Comparison of ENCODE assay signal across 19 cellular contexts in genomic region chr20:9574182-9574581, GRCh38. TPM values are rescaled to one million over a fixed set of nuclear protein-coding genes. Genes with fewer than 3 reads are reported as not detected.
DNase-seq lines count a peak whose midpoint lies in the region; TF ChIP-seq lines count a peak whose summit lies in the region.
"Had no signal": no experiment of that assay in that cellular context is flagged by ENCODE, and none has a peak within 500 bp of the region (broad histone marks: within the 10 kb centered on the region; RNA-seq: fewer than 3 reads in every experiment).

No MANE protein-coding gene starts in this region.

- peaks cover 60% of the 10 kb centered on the region for H3K4me1 ChIP-seq in HUES48 (ENCODE audit: control insufficient read depth, insufficient read depth, low read length)
- peaks cover 60% of the 10 kb centered on the region for H3K4me1 ChIP-seq in iPS-18a (ENCODE audit: control insufficient read depth, low read depth, low read length)
- peaks cover 80% of the 10 kb centered on the region for H3K4me1 ChIP-seq in neural progenitor cell
- H3K4me1 ChIP-seq: SJSA1 had no signal

- POLR2A ChIA-PET in activated CD4-positive, alpha-beta memory T cell treated with anti-CD3 and anti-CD28 coated beads, Interleukin-2, amount 10 ng/mL, durations not matched to agents 7 days and 5 days (lab: Charles Lee), result no interaction called here

- H3K9me3 ChIP-seq in HUES48 (ENCODE audit: control insufficient read depth, insufficient read depth, low read length), result no peaks in the 10 kb centered on the region
- H3K9me3 ChIP-seq in iPS-18a (ENCODE audit: control insufficient read depth, low read depth, low read length), result no peaks in the 10 kb centered on the region
- H3K9me3 ChIP-seq in neural progenitor cell (ENCODE audit: low read depth), result no peaks in the 10 kb centered on the region
- H3K9me3 ChIP-seq: MG63, SJSA1 had no signal

- CTCF ChIA-PET in activated CD4-positive, alpha-beta memory T cell treated with anti-CD3 and anti-CD28 coated beads, Interleukin-2, amount 10 ng/mL, durations not matched to agents 7 days and 5 days (lab: Charles Lee), result no interaction called here

- peaks cover 50% of the 10 kb centered on the region for H3K4me1 Mint-ChIP-seq in neural progenitor cell
- H3K4me1 Mint-ChIP-seq in activated CD4-positive, alpha-beta memory T cell treated with anti-CD3 and anti-CD28 coated beads, Interleukin-2, amount 10 ng/mL, durations not matched to agents 7 days and 5 days, result no peaks in the 10 kb centered on the region

- TF ChIP-seq CTCF in neural progenitor cell (IDR thresholded peaks at IDR 0.05) (no peak), GM10266 (IDR thresholded peaks at IDR 0.05; ENCODE audit: control insufficient read depth, insufficient read depth, low read depth, missing control alignments) (no peak)

- H3K27me3 ChIP-seq in HUES48 (ENCODE audit: control insufficient read depth, insufficient read depth, low read length) (peaks cover 62% of the 10 kb centered on the region), iPS-18a (ENCODE audit: control insufficient read depth, insufficient read depth, low read length) (peaks cover 35% of the 10 kb centered on the region), neural progenitor cell (peaks cover 28% of the 10 kb centered on the region)

- H3K27ac ChIP-seq in HUES48 (ENCODE audit: low read depth, low read length), result peak overlapping the region; percentile 98
- H3K27ac ChIP-seq in caudate nucleus (ENCODE audit: low read depth, low read length), result peak overlapping the region; percentile 24
- no peak overlapping the region for H3K27ac ChIP-seq in iPS-18a (ENCODE audit: low read length)
- H3K27ac ChIP-seq in neural progenitor cell, result peak overlapping the region; percentile 92
- H3K27ac ChIP-seq: C4-2B, PC-9, SJSA1 had no signal

- no peaks in the 10 kb centered on the region for H3K79me2 ChIP-seq in neural progenitor cell (ENCODE audit: low read depth)

- peak overlapping the region; percentile 75 for H3K4me3 Mint-ChIP-seq in neural progenitor cell
- no peak overlapping the region for H3K4me3 Mint-ChIP-seq in activated CD4-positive, alpha-beta memory T cell treated with anti-CD3 and anti-CD28 coated beads, Interleukin-2, amount 10 ng/mL, durations not matched to agents 7 days and 5 days

- peaks cover 16% of the 10 kb centered on the region for H3K27me3 Mint-ChIP-seq in neural progenitor cell (ENCODE audit: insufficient read depth, low read depth)
- H3K27me3 Mint-ChIP-seq in activated CD4-positive, alpha-beta memory T cell treated with anti-CD3 and anti-CD28 coated beads, Interleukin-2, amount 10 ng/mL, durations not matched to agents 7 days and 5 days, result no peaks in the 10 kb centered on the region

- H3K9me3 Mint-ChIP-seq in neural progenitor cell, result peaks cover 17% of the 10 kb centered on the region
- no peaks in the 10 kb centered on the region for H3K9me3 Mint-ChIP-seq in activated CD4-positive, alpha-beta memory T cell treated with anti-CD3 and anti-CD28 coated beads, Interleukin-2, amount 10 ng/mL, durations not matched to agents 7 days and 5 days

- no peak overlapping the region for H3K9ac ChIP-seq in HUES48 (ENCODE audit: low read depth, low read length)
- no peak overlapping the region for H3K9ac ChIP-seq in iPS-18a (ENCODE audit: low read length)
- no peak overlapping the region for H3K9ac ChIP-seq in neural progenitor cell

- H3K4me2 ChIP-seq in neural progenitor cell, result peak overlapping the region; percentile 88
- H3K4me2 ChIP-seq: PC-9 had no signal

- DNase-seq in caudate nucleus (lab: John Stamatoyannopoulos, UW), result no peak
- peak; percentile 88 for DNase-seq in neural progenitor cell (ENCODE audit: low spot score)
- no peak for DNase-seq in HuH-7 (ENCODE audit: low spot score)
- no peak for DNase-seq in activated CD4-positive, alpha-beta memory T cell treated with anti-CD3 and anti-CD28 coated beads, Interleukin-2, amount 10 ng/mL, durations not matched to agents 7 days and 5 days
- no peak for DNase-seq in GM10266 (ENCODE audit: extremely low spot score)
- DNase-seq: DMS 273 treated with DMSO at 0.1 percent for 48 hours, H7, IMR-90, Karpas-422, MG63, NCI-H1105, NCI-H774, PC-9 had no signal

- no peaks in the 10 kb centered on the region for H4K20me1 ChIP-seq in neural progenitor cell (ENCODE audit: low read depth)

- no peak overlapping the region for H2AFZ ChIP-seq in neural progenitor cell (replicated peaks)
- H2AFZ ChIP-seq: PC-9 had no signal

- peak overlapping the region; percentile 61 for H3K27ac Mint-ChIP-seq in neural progenitor cell
- H3K27ac Mint-ChIP-seq in activated CD4-positive, alpha-beta memory T cell treated with anti-CD3 and anti-CD28 coated beads, Interleukin-2, amount 10 ng/mL, durations not matched to agents 7 days and 5 days, result no peak overlapping the region

- peaks cover 40% of the 10 kb centered on the region for H3F3A ChIP-seq in neural progenitor cell (ENCODE audit: low read depth)

- H3K4me3 ChIP-seq in HUES48 (ENCODE audit: low read depth, low read length) (peak overlapping the region; percentile 31; the same call in 1 of the 2 replicates), iPS-18a (ENCODE audit: low read length) (peak overlapping the region; percentile 12), neural progenitor cell (peak overlapping the region; percentile 37)
- H3K4me3 ChIP-seq: MG63, PC-9, SJSA1 had no signal

- H3K36me3 ChIP-seq in HUES48 (ENCODE audit: control insufficient read depth, insufficient read depth, low read length) (no peaks in the 10 kb centered on the region), iPS-18a (ENCODE audit: control insufficient read depth, low read depth, low read length) (no peaks in the 10 kb centered on the region), neural progenitor cell (no peaks in the 10 kb centered on the region)
- H3K36me3 ChIP-seq: MG63, SJSA1 had no signal

- H3K36me3 Mint-ChIP-seq in neural progenitor cell, result no peaks in the 10 kb centered on the region
- H3K36me3 Mint-ChIP-seq in activated CD4-positive, alpha-beta memory T cell treated with anti-CD3 and anti-CD28 coated beads, Interleukin-2, amount 10 ng/mL, durations not matched to agents 7 days and 5 days (ENCODE audit: low read depth), result no peaks in the 10 kb centered on the region

RNA-seq across cellular contexts. Expression of gene LAMP5, which starts 59.8 kb away (rescaled TPM):
- 2.6 and 3.2 TPM in 2 replicates for total RNA-seq in neural progenitor cell (ENCODE audit: low replicate concordance)
- total RNA-seq in activated CD4-positive, alpha-beta memory T cell treated with anti-CD3 and anti-CD28 coated beads, Interleukin-2, amount 10 ng/mL, durations not matched to agents 7 days and 5 days, result not detected
- total RNA-seq: Daoy, IMR-90, NCI-H460, PC-9, SJSA1 had no signal
